ENCODE assay signal across 8 cellular contexts in the genomic region with DNA sequence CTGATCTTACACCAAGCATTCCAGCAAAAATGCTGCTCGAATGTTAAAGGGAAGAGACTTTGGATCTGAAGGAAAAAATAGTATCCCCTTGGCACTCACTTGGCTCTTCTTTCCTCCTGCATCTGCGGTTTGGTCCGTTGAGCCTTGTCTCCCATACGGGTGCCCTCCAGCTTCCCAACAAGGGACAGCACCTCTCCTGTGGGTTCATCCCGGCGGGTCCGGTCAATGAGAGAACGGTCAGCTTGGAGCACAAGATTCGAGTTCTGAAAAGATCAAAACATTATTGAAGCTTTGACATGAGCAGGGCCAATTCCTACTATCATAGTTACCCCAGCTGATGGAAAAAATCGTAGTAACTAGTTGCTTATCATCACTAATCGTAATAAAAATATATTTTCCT. TPM values are rescaled to one million over a fixed set of nuclear protein-coding genes. Genes with fewer than 3 reads are reported as not detected.
DNase-seq lines count a peak whose midpoint lies in the region; ATAC-seq, FAIRE-seq and TF ChIP-seq lines count a peak whose summit lies in the region.

No MANE protein-coding gene starts in this region.

- WGBS in GM12878 (ENCODE audit: insufficient coverage, insufficient replicate concordance, low lambda C conversion rate, missing lambda C conversion rate): 64% methylated on average over 11 of the region's 11 CpGs
- WGBS in mesenchymal stem cell: 74% methylated on average over 10 of the region's 11 CpGs

- H2AK5ac ChIP-seq in mesenchymal stem cell (ENCODE audit: low read length, severe bottlenecking): no peak overlapping the region

- DNase-seq in cardiac muscle cell (ENCODE audit: low read depth in 1 of 2, low spot score in 1 of 2) (no peak), left ventricle myocardium superior (no peak), GM12878 (ENCODE audit: low read depth, low spot score) (no peak), mesenchymal stem cell (no peak), uterus (no peak), D341Med (ENCODE audit: low spot score) (no peak)

- H4K8ac ChIP-seq in mesenchymal stem cell (ENCODE audit: low read length): no peak overlapping the region

- intact Hi-C loops in left ventricle myocardium superior (cut with micrococcal nuclease) (no loop called here), GM12878 (cut with micrococcal nuclease; ENCODE audit: unreplicated experiment) (loop anchor here (1.0 to 2.0 kb wide), 3 partner anchors 32 to 40 kb away; a partner anchor contains a TSS), uterus (cut with DNase I; ENCODE audit: low total_unique reads) (no loop called here)

- H3K79me1 ChIP-seq in mesenchymal stem cell (replicated peaks; ENCODE audit: low read length, poor library complexity, severe bottlenecking): peaks cover 27% of the 10 kb centered on the region

- in situ Hi-C loops in GM12878 (cut with MboI): no loop called here

- H2AFZ ChIP-seq in GM12878 (ENCODE audit: control insufficient read depth, low read depth, low read length) (no peak overlapping the region), mesenchymal stem cell (ENCODE audit: low read depth, low read length) (no peak overlapping the region)

- no peak for FAIRE-seq in GM12878 (lab: Jason Lieb, UNC)

- BruUV-seq in GM12878 (replicated peaks; lab: Mats Ljungman, UMichigan): TSS peak; percentile 63

- TF ChIP-seq EP300 in GM12878 (IDR thresholded peaks at IDR 0.05; ENCODE audit: borderline replicate concordance in 1 of 2, control insufficient read depth in 1 of 2, low read depth in 2 of 2, low read length in 2 of 2): no peak

- H3K9me3 ChIP-seq in cardiac muscle cell (ENCODE audit: low read depth) (no peaks in the 10 kb centered on the region), GM12878 (replicated peaks; ENCODE audit: control insufficient read depth, insufficient read depth, low read length) (no peaks in the 10 kb centered on the region), mesenchymal stem cell (ENCODE audit: control insufficient read depth, low read length) (no peaks in the 10 kb centered on the region), uterus (no peaks in the 10 kb centered on the region)

- POLR2A ChIA-PET in GM12878 (lab: Charles Lee): interaction anchor here (0.9 to 3.4 kb wide), 7 partner anchors 10 to 45 kb away, joined by 4 to 24 read pairs (median 8); a partner anchor contains a TSS

- H3K36me3 ChIP-seq in cardiac muscle cell (peaks cover 36% of the 10 kb centered on the region), GM12878 (ENCODE audit: control insufficient read depth in 2 of 2, insufficient read depth in 2 of 2, low read length in 1 of 2) (peaks cover 6 to 23% of the 10 kb centered on the region in 2 experiments), mesenchymal stem cell (ENCODE audit: control insufficient read depth in 1 of 2, insufficient read depth in 2 of 2, low read depth in 1 of 2, low read length in 2 of 2) (peaks cover 20 to 47% of the 10 kb centered on the region in 2 experiments), uterus (no peaks in the 10 kb centered on the region)

- SMC1A ChIA-PET in GM12878 (lab: Charles Lee; ENCODE audit: uncharacterized antibody, unreplicated experiment): interaction anchor here (0.7 to 4.0 kb wide), 10 partner anchors 10 to 63 kb away, joined by 3 to 29 read pairs (median 3); a partner anchor contains a TSS

- H4K91ac ChIP-seq in mesenchymal stem cell (ENCODE audit: low read length): no peak overlapping the region

- H2BK12ac ChIP-seq in mesenchymal stem cell (ENCODE audit: low read length in 2 of 2): no peak overlapping the region

- H3K9ac ChIP-seq in GM12878 (ENCODE audit: control insufficient read depth, insufficient read depth, low read length): peak overlapping the region; percentile 76
- peak overlapping the region; percentile 97 for H3K9ac ChIP-seq in mesenchymal stem cell (ENCODE audit: low read length)

- H2BK15ac ChIP-seq in mesenchymal stem cell (ENCODE audit: low read depth, poor library complexity, severe bottlenecking): no peak overlapping the region

- RAD21 ChIA-PET in GM12878 (lab: Charles Lee; ENCODE audit: unreplicated experiment): interaction anchor here (1.0 to 2.9 kb wide), 5 partner anchors 16 to 101 kb away, joined by 3 to 30 read pairs (median 4); a partner anchor contains a TSS

- no peak for TF ChIP-seq POLR2A in GM12878 (IDR thresholded peaks at IDR 0.05; ENCODE audit: low read depth, low read length)
- no peak for TF ChIP-seq POLR2A in uterus (IDR thresholded peaks at IDR 0.05)

- H3K4ac ChIP-seq in mesenchymal stem cell (ENCODE audit: low read depth in 1 of 2, low read length in 2 of 2): no peak overlapping the region

- CTCF ChIA-PET in GM12878 (lab: Yijun Ruan, JAX): interaction anchor here (0.5 to 2.2 kb wide), 6 partner anchors 11 to 103 kb away, joined by 3 to 6 read pairs (median 3); no protein-coding TSS in a partner anchor

- no peak overlapping the region for H2BK120ac ChIP-seq in mesenchymal stem cell (ENCODE audit: low read depth, low read length)

- H4K20me1 ChIP-seq in GM12878 (ENCODE audit: control insufficient read depth, insufficient read depth): no peaks in the 10 kb centered on the region

- no peak overlapping the region for H3K23ac ChIP-seq in mesenchymal stem cell (ENCODE audit: low read length in 2 of 2)

- H3K4me2 ChIP-seq in GM12878 (ENCODE audit: control insufficient read depth, insufficient read depth) (peak overlapping the region; percentile 99), mesenchymal stem cell (ENCODE audit: low read length, poor library complexity, severe bottlenecking) (peak overlapping the region; percentile 61)

- H3K79me2 ChIP-seq in GM12878 (ENCODE audit: control insufficient read depth, insufficient read depth, low read length): peaks cover 44% of the 10 kb centered on the region

- H3K27me3 ChIP-seq in cardiac muscle cell (no peaks in the 10 kb centered on the region), GM12878 (replicated peaks in 1 of 2; ENCODE audit: control insufficient read depth in 2 of 2, insufficient read depth in 2 of 2, low read length in 1 of 2) (no peaks in the 10 kb centered on the region), mesenchymal stem cell (ENCODE audit: control insufficient read depth in 1 of 2, insufficient read depth in 1 of 2, low read length in 2 of 2) (no peaks in the 10 kb centered on the region), uterus (no peaks in the 10 kb centered on the region)

- H3K4me3 ChIP-seq in cardiac muscle cell (peak overlapping the region; percentile 88), GM12878 (peak overlapping the region; percentile 90), mesenchymal stem cell (ENCODE audit: insufficient read depth in 1 of 2, low read depth in 1 of 2, low read length in 2 of 2) (peak overlapping the region; percentile 27 to 100), uterus (peak overlapping the region; percentile 74 to 85)

- no peak for ATAC-seq in left ventricle myocardium superior
- ATAC-seq in GM12878: no peak
- no peak for ATAC-seq in HG03135 (IDR thresholded peaks at IDR 0.05; ENCODE audit: unreplicated experiment)
- ATAC-seq in HG02571 (IDR thresholded peaks at IDR 0.05; ENCODE audit: unreplicated experiment): no peak

- no peak for TF ChIP-seq RAD21 in GM12878 (IDR thresholded peaks at IDR 0.05; ENCODE audit: insufficient read depth, low read depth, low read length)

- H2BK5ac ChIP-seq in mesenchymal stem cell (ENCODE audit: low read depth, low read length, poor library complexity, severe bottlenecking): no peak overlapping the region

- TF ChIP-seq CTCF in cardiac muscle cell (IDR thresholded peaks at IDR 0.05; ENCODE audit: low read depth, low read length): no peak
- no peak for TF ChIP-seq CTCF in GM12878 (IDR thresholded peaks at IDR 0.05 in 2 of 3, conservative IDR thresholded peaks at IDR 0.05 in 1 of 3; ENCODE audit: control insufficient read depth in 2 of 3, extremely low read depth in 1 of 3, insufficient read depth in 1 of 3, low read depth in 3 of 3, low read length in 3 of 3)
- no peak for TF ChIP-seq CTCF in uterus (IDR thresholded peaks at IDR 0.05)

- no peak overlapping the region for H3K14ac ChIP-seq in mesenchymal stem cell (ENCODE audit: low read length in 2 of 2)

- H3K27ac ChIP-seq in cardiac muscle cell (no peak overlapping the region), GM12878 (ENCODE audit: control insufficient read depth, insufficient read depth) (peak overlapping the region; percentile 84), mesenchymal stem cell (ENCODE audit: low read length, poor library complexity, severe bottlenecking) (no peak overlapping the region), uterus (peak overlapping the region; percentile 74 to 85)

- H3K4me1 ChIP-seq in cardiac muscle cell (ENCODE audit: low read depth) (peaks cover 4% of the 10 kb centered on the region), GM12878 (ENCODE audit: control insufficient read depth, insufficient read depth, low read length) (peaks cover 5% of the 10 kb centered on the region), mesenchymal stem cell (ENCODE audit: control insufficient read depth, insufficient read depth, low read depth, low read length) (peaks cover 10% of the 10 kb centered on the region), uterus (peaks cover 0 to 9% of the 10 kb centered on the region in 2 donors)

- H3K18ac ChIP-seq in mesenchymal stem cell (ENCODE audit: low read depth in 1 of 2, low read length in 2 of 2): no peak overlapping the region

RNA-seq across cellular contexts. Expression of a gene that starts 0.7 kb away (rescaled TPM):
- total RNA-seq in cardiac muscle cell: 58.6 and 85.3 TPM in 2 replicates
- 96.4 and 97.1 TPM in 2 replicates for polyA plus RNA-seq in cardiac muscle cell
- 55.3 TPM for total RNA-seq in left ventricle myocardium superior
- 125 and 137 TPM in 2 replicates for total RNA-seq in GM12878 (2013; cell fraction: nucleolus; rRNA removed)
- 68.7 and 72.9 TPM in 2 replicates for total RNA-seq in GM12878 (2014; rRNA removed)
- 59.2 and 61.9 TPM in 2 replicates for total RNA-seq in GM12878 (2014; rRNA removed; fragmentation: Illumina TruSeq; extraction: Trizol)
- 147 and 158 TPM in 2 replicates for total RNA-seq in GM12878 (2021)
- polyA plus RNA-seq in GM12878 (2011; ENCODE audit: low read depth): 99.9 TPM
- 106 and 176 TPM in 2 replicates for polyA plus RNA-seq in GM12878 (2011; rRNA removed)
- 277 and 280 TPM in 2 replicates for polyA plus RNA-seq in GM12878 (2011; cell fraction: cytosol; rRNA removed)
- polyA plus RNA-seq in GM12878 (2011; cell fraction: nucleus; rRNA removed): 305 and 387 TPM in 2 replicates
- polyA plus RNA-seq in GM12878 (2012): 117 and 126 TPM in 2 replicates
- polyA plus RNA-seq in GM12878 (2014; fragmentation: Illumina TruSeq; extraction: Trizol): 111 and 157 TPM in 2 replicates
- polyA plus RNA-seq in GM12878 (2014; fragmentation: Nextera tagmentation; extraction: Ambion mirVana): 10 to 100 TPM; 61.6 to 64.6 TPM
- polyA plus RNA-seq in GM12878 (2014; rRNA removed): 145 and 147 TPM in 2 replicates
- 100 to 1,000 TPM; 100 to 111 TPM for polyA plus RNA-seq in GM12878 (2016; fragmentation: Nextera tagmentation; extraction: Ambion mirVana)
- 395 and 413 TPM in 2 replicates for polyA minus RNA-seq in GM12878 (2011; rRNA and poly(A)+ RNA removed)
- polyA minus RNA-seq in GM12878 (2011; cell fraction: cytosol; rRNA and poly(A)+ RNA removed): 106 and 118 TPM in 2 replicates
- polyA minus RNA-seq in GM12878 (2011; cell fraction: nucleus; rRNA and poly(A)+ RNA removed): 79.8 and 136 TPM in 2 replicates
- 43.8 TPM for polyA plus RNA-seq in mesenchymal stem cell (2013, experiment 1 of 2)
- 39.2 TPM for polyA plus RNA-seq in mesenchymal stem cell (2013, experiment 2 of 2)
- total RNA-seq in uterus: 100 to 1,000 TPM in 1 of 4 donors, 10 to 100 TPM in 3; 35.0 to 147 (median 65.5) TPM

RNA-seq across cellular contexts. Expression of a gene that starts 20.5 kb away (rescaled TPM):
- 1.1 and 1.3 TPM in 2 replicates for total RNA-seq in cardiac muscle cell
- 1.3 and 1.5 TPM in 2 replicates for polyA plus RNA-seq in cardiac muscle cell
- total RNA-seq in left ventricle myocardium superior: 1.3 TPM
- total RNA-seq in GM12878 (2013; cell fraction: nucleolus; rRNA removed): 16.9 and 20.9 TPM in 2 replicates
- total RNA-seq in GM12878 (2014; rRNA removed): 28.7 and 29.6 TPM in 2 replicates
- 16.8 and 17.1 TPM in 2 replicates for total RNA-seq in GM12878 (2014; rRNA removed; fragmentation: Illumina TruSeq; extraction: Trizol)
- total RNA-seq in GM12878 (2021): 23.8 and 28.7 TPM in 2 replicates
- 5.3 TPM for polyA plus RNA-seq in GM12878 (2011; ENCODE audit: low read depth)
- 6.8 and 11.7 TPM in 2 replicates for polyA plus RNA-seq in GM12878 (2011; rRNA removed)
- 15.0 and 15.6 TPM in 2 replicates for polyA plus RNA-seq in GM12878 (2011; cell fraction: cytosol; rRNA removed)
- polyA plus RNA-seq in GM12878 (2011; cell fraction: nucleus; rRNA removed): 6.4 and 7.1 TPM in 2 replicates
- polyA plus RNA-seq in GM12878 (2012): 7.8 and 9.6 TPM in 2 replicates
- 16.1 and 20.6 TPM in 2 replicates for polyA plus RNA-seq in GM12878 (2014; fragmentation: Illumina TruSeq; extraction: Trizol)
- polyA plus RNA-seq in GM12878 (2014; fragmentation: Nextera tagmentation; extraction: Ambion mirVana): 1 to 10 TPM; 4.9 to 5.7 TPM
- 16.8 and 18.8 TPM in 2 replicates for polyA plus RNA-seq in GM12878 (2014; rRNA removed)
- 1 to 10 TPM; 9.9 TPM for polyA plus RNA-seq in GM12878 (2016; fragmentation: Nextera tagmentation; extraction: Ambion mirVana)
- 14.0 and 19.4 TPM in 2 replicates for polyA minus RNA-seq in GM12878 (2011; rRNA and poly(A)+ RNA removed)
- polyA minus RNA-seq in GM12878 (2011; cell fraction: cytosol; rRNA and poly(A)+ RNA removed): 6.3 and 6.8 TPM in 2 replicates
- 4.2 and 9.0 TPM in 2 replicates for polyA minus RNA-seq in GM12878 (2011; cell fraction: nucleus; rRNA and poly(A)+ RNA removed)
- polyA plus RNA-seq in mesenchymal stem cell (2013, experiment 1 of 2): 1.4 TPM
- polyA plus RNA-seq in mesenchymal stem cell (2013, experiment 2 of 2): 1.4 TPM
- total RNA-seq in uterus: 10 to 100 TPM in 1 of 4 donors, 1 to 10 TPM in 2, not detected in 1; 1.5 to 14.1 (median 7.3) TPM

RNA-seq across cellular contexts. Expression of a gene that starts 31.0 kb away (rescaled TPM):
- total RNA-seq in cardiac muscle cell (9.3 and 21.3 TPM in 2 replicates), left ventricle myocardium superior (1.4 TPM), GM12878 (2014; rRNA removed) (58.1 and 66.4 TPM in 2 replicates), GM12878 (2014; rRNA removed; fragmentation: Illumina TruSeq; extraction: Trizol) (63.6 and 64.5 TPM in 2 replicates), GM12878 (2021) (67.0 and 71.0 TPM in 2 replicates), uterus (1 to 10 TPM in 1 of 4 donors, under 1 TPM in 1, not detected in 2; 0.82 to 9.7 TPM)
- polyA plus RNA-seq in cardiac muscle cell (6.3 and 18.1 TPM in 2 replicates), GM12878 (2011; rRNA removed) (67.7 and 71.2 TPM in 2 replicates), GM12878 (2014; fragmentation: Illumina TruSeq; extraction: Trizol) (90.1 and 107 TPM in 2 replicates), GM12878 (2014; fragmentation: Nextera tagmentation; extraction: Ambion mirVana) (10 to 100 TPM; 42.6 to 45.8 TPM), GM12878 (2014; rRNA removed) (66.2 and 71.4 TPM in 2 replicates), GM12878 (2016; fragmentation: Nextera tagmentation; extraction: Ambion mirVana) (10 to 100 TPM; 69.6 to 73.4 TPM)
- total RNA-seq in GM12878 (2013; cell fraction: nucleolus; rRNA removed): 23.0 and 28.6 TPM in 2 replicates
- polyA plus RNA-seq in GM12878 (2011; ENCODE audit: low read depth): 21.2 TPM
- 71.1 and 75.5 TPM in 2 replicates for polyA plus RNA-seq in GM12878 (2011; cell fraction: cytosol; rRNA removed)
- 65.1 and 68.2 TPM in 2 replicates for polyA plus RNA-seq in GM12878 (2011; cell fraction: nucleus; rRNA removed)
- polyA plus RNA-seq in GM12878 (2012): 17.5 and 27.0 TPM in 2 replicates
- 57.9 and 60.6 TPM in 2 replicates for polyA minus RNA-seq in GM12878 (2011; rRNA and poly(A)+ RNA removed)
- 21.6 and 31.8 TPM in 2 replicates for polyA minus RNA-seq in GM12878 (2011; cell fraction: cytosol; rRNA and poly(A)+ RNA removed)
- 21.2 and 28.6 TPM in 2 replicates for polyA minus RNA-seq in GM12878 (2011; cell fraction: nucleus; rRNA and poly(A)+ RNA removed)
- 3.4 TPM for polyA plus RNA-seq in mesenchymal stem cell (2013, experiment 1 of 2)
- 3.3 TPM for polyA plus RNA-seq in mesenchymal stem cell (2013, experiment 2 of 2)

RNA-seq across cellular contexts. Expression of a gene that starts 38.6 kb away (rescaled TPM):
- 97.3 and 117 TPM in 2 replicates for total RNA-seq in cardiac muscle cell
- polyA plus RNA-seq in cardiac muscle cell: 88.6 and 92.4 TPM in 2 replicates
- 63.1 TPM for total RNA-seq in left ventricle myocardium superior
- 40.1 and 42.8 TPM in 2 replicates for total RNA-seq in GM12878 (2013; cell fraction: nucleolus; rRNA removed)
- total RNA-seq in GM12878 (2014; rRNA removed): 74.7 and 89.4 TPM in 2 replicates
- total RNA-seq in GM12878 (2014; rRNA removed; fragmentation: Illumina TruSeq; extraction: Trizol): 48.0 and 49.7 TPM in 2 replicates
- 51.1 and 57.5 TPM in 2 replicates for total RNA-seq in GM12878 (2021)
- polyA plus RNA-seq in GM12878 (2011; ENCODE audit: low read depth): 23.7 TPM
- polyA plus RNA-seq in GM12878 (2011; rRNA removed): 61.3 and 75.4 TPM in 2 replicates
- polyA plus RNA-seq in GM12878 (2011; cell fraction: cytosol; rRNA removed): 115 and 126 TPM in 2 replicates
- 66.5 and 69.5 TPM in 2 replicates for polyA plus RNA-seq in GM12878 (2011; cell fraction: nucleus; rRNA removed)
- 38.2 and 43.6 TPM in 2 replicates for polyA plus RNA-seq in GM12878 (2012)
- 50.2 and 55.8 TPM in 2 replicates for polyA plus RNA-seq in GM12878 (2014; fragmentation: Illumina TruSeq; extraction: Trizol)
- 10 to 100 TPM in 1 of 2 experiments, 1 to 10 TPM in 1; 8.3 to 15.6 TPM for polyA plus RNA-seq in GM12878 (2014; fragmentation: Nextera tagmentation; extraction: Ambion mirVana)
- polyA plus RNA-seq in GM12878 (2014; rRNA removed): 89.3 and 92.5 TPM in 2 replicates
- polyA plus RNA-seq in GM12878 (2016; fragmentation: Nextera tagmentation; extraction: Ambion mirVana): 10 to 100 TPM; 69.4 to 73.1 TPM
- polyA minus RNA-seq in GM12878 (2011; rRNA and poly(A)+ RNA removed): 73.0 and 101 TPM in 2 replicates
- polyA minus RNA-seq in GM12878 (2011; cell fraction: cytosol; rRNA and poly(A)+ RNA removed): 26.6 and 27.0 TPM in 2 replicates
- polyA minus RNA-seq in GM12878 (2011; cell fraction: nucleus; rRNA and poly(A)+ RNA removed): 19.2 and 32.0 TPM in 2 replicates
- polyA plus RNA-seq in mesenchymal stem cell (2013, experiment 1 of 2): 33.6 TPM
- 32.9 TPM for polyA plus RNA-seq in mesenchymal stem cell (2013, experiment 2 of 2)
- 100 to 1,000 TPM in 2 of 4 donors, 10 to 100 TPM in 2; 60.1 to 113 (median 89.3) TPM for total RNA-seq in uterus

RNA-seq across cellular contexts. Expression of a gene that starts 38.8 kb away (rescaled TPM):
- 55.8 and 59.1 TPM in 2 replicates for total RNA-seq in cardiac muscle cell
- polyA plus RNA-seq in cardiac muscle cell: 71.0 and 84.2 TPM in 2 replicates
- 71.2 TPM for total RNA-seq in left ventricle myocardium superior
- total RNA-seq in GM12878 (2013; cell fraction: nucleolus; rRNA removed): 22.9 and 23.0 TPM in 2 replicates
- total RNA-seq in GM12878 (2014; rRNA removed): 11.2 and 15.3 TPM in 2 replicates
- total RNA-seq in GM12878 (2014; rRNA removed; fragmentation: Illumina TruSeq; extraction: Trizol): 8.2 and 8.9 TPM in 2 replicates
- 25.6 and 27.2 TPM in 2 replicates for total RNA-seq in GM12878 (2021)
- 6.9 TPM for polyA plus RNA-seq in GM12878 (2011; ENCODE audit: low read depth)
- polyA plus RNA-seq in GM12878 (2011; rRNA removed): 11.6 and 24.9 TPM in 2 replicates
- polyA plus RNA-seq in GM12878 (2011; cell fraction: cytosol; rRNA removed): 23.0 and 24.2 TPM in 2 replicates
- 19.2 and 23.7 TPM in 2 replicates for polyA plus RNA-seq in GM12878 (2011; cell fraction: nucleus; rRNA removed)
- 15.0 and 15.6 TPM in 2 replicates for polyA plus RNA-seq in GM12878 (2012)
- 10.5 and 19.9 TPM in 2 replicates for polyA plus RNA-seq in GM12878 (2014; fragmentation: Illumina TruSeq; extraction: Trizol)
- 1 to 10 TPM; 2.6 to 3.0 TPM for polyA plus RNA-seq in GM12878 (2014; fragmentation: Nextera tagmentation; extraction: Ambion mirVana)
- 18.4 and 22.3 TPM in 2 replicates for polyA plus RNA-seq in GM12878 (2014; rRNA removed)
- polyA plus RNA-seq in GM12878 (2016; fragmentation: Nextera tagmentation; extraction: Ambion mirVana): 10 to 100 TPM; 17.0 to 18.4 TPM
- polyA minus RNA-seq in GM12878 (2011; rRNA and poly(A)+ RNA removed): 32.5 and 35.8 TPM in 2 replicates
- 7.8 and 11.4 TPM in 2 replicates for polyA minus RNA-seq in GM12878 (2011; cell fraction: cytosol; rRNA and poly(A)+ RNA removed)
- polyA minus RNA-seq in GM12878 (2011; cell fraction: nucleus; rRNA and poly(A)+ RNA removed): 8.0 and 13.6 TPM in 2 replicates
- 56.4 TPM for polyA plus RNA-seq in mesenchymal stem cell (2013, experiment 1 of 2)
- polyA plus RNA-seq in mesenchymal stem cell (2013, experiment 2 of 2): 55.0 TPM
- 10 to 100 TPM; 17.0 to 45.4 (median 22.3) TPM for total RNA-seq in uterus

Comparison
In these comparisons a context has a peak if more than half of its experiments do, and no peak if none do; other contexts are left out.
1. H3K27ac ChIP-seq: peak in GM12878 (single experiment) and uterus (2 of 2); none in cardiac muscle cell (single experiment) and mesenchymal stem cell (single experiment).
2. Peak in every context shown above with its lines, with median percentiles within 50 percentile points of each other: H3K4me3 ChIP-seq.